ENCODE assay signal across 21 cellular contexts in genomic region chr2:56729212-56729611, GRCh38.
"Had no signal": no experiment of that assay in that cellular context is flagged by ENCODE, and none has a peak within 500 bp of the region (broad histone marks: within the 10 kb centered on the region; RNA-seq: fewer than 3 reads in every experiment).

No MANE protein-coding gene starts in this region.

- DNase-seq: activated CD4-positive, alpha-beta memory T cell treated with anti-CD3 and anti-CD28 coated beads for 36 hours; activated T-cell treated with anti-CD3 and anti-CD28 coated beads for 4 hours; amygdala; body of pancreas; caudate nucleus; endodermal cell; left cardiac atrium; nucleus accumbens; posterior cingulate gyrus; retina; stimulated activated CD4-positive, alpha-beta T cell treated with anti-CD3 and anti-CD28 coated beads, Interleukin-2, amount 100 ng/mL, for 24 hours; stimulated activated naive CD4-positive, alpha-beta T cell treated with Interleukin-2 at 50 U/mL for 16 hours; substantia nigra; tibial artery had no signal

- H3K79me2 ChIP-seq: hepatocyte had no signal

- ATAC-seq: body of pancreas had no signal

- H3K4me2 ChIP-seq: hepatocyte had no signal

- H3K27me3 ChIP-seq: body of pancreas, hepatocyte, tibial artery had no signal

- H3K4me1 Mint-ChIP-seq: endodermal cell, mesothelial cell of epicardium, nephron had no signal

- H3K27ac ChIP-seq: body of pancreas, epithelial cell of prostate, hepatocyte, tibial artery had no signal

- H3K27me3 Mint-ChIP-seq: activated CD4-positive, alpha-beta memory T cell treated with anti-CD3 and anti-CD28 coated beads for 36 hours; activated naive CD8-positive, alpha-beta T cell had no signal

- H3K9me3 ChIP-seq: body of pancreas had no signal

- H2AFZ ChIP-seq: hepatocyte had no signal

- H3K4me1 ChIP-seq: body of pancreas, tibial artery had no signal

- H3K4me3 Mint-ChIP-seq: activated CD4-positive, alpha-beta memory T cell treated with anti-CD3 and anti-CD28 coated beads for 36 hours; activated naive CD8-positive, alpha-beta T cell; endodermal cell; mesothelial cell of epicardium; nephron; T-helper 2 cell treated with Interferon-gamma antibody and Interleukin-4, amounts not matched to agents 5 μg/mL and 100 μg/mL, for 36 hours had no signal

- H3K36me3 Mint-ChIP-seq: activated CD4-positive, alpha-beta memory T cell treated with anti-CD3 and anti-CD28 coated beads for 36 hours; activated naive CD8-positive, alpha-beta T cell; mesothelial cell of epicardium had no signal

- H3K36me3 ChIP-seq: tibial artery had no signal

- H3K27ac Mint-ChIP-seq: activated CD4-positive, alpha-beta memory T cell treated with anti-CD3 and anti-CD28 coated beads for 36 hours; activated naive CD8-positive, alpha-beta T cell; endodermal cell; mesothelial cell of epicardium; nephron; T-helper 2 cell treated with Interferon-gamma antibody and Interleukin-4, amounts not matched to agents 5 μg/mL and 100 μg/mL, for 36 hours had no signal

- H3K4me3 ChIP-seq: body of pancreas, hepatocyte, lung, tibial artery had no signal
